Comparison of ENCODE assay signal across 1 cellular context in the genomic region with DNA sequence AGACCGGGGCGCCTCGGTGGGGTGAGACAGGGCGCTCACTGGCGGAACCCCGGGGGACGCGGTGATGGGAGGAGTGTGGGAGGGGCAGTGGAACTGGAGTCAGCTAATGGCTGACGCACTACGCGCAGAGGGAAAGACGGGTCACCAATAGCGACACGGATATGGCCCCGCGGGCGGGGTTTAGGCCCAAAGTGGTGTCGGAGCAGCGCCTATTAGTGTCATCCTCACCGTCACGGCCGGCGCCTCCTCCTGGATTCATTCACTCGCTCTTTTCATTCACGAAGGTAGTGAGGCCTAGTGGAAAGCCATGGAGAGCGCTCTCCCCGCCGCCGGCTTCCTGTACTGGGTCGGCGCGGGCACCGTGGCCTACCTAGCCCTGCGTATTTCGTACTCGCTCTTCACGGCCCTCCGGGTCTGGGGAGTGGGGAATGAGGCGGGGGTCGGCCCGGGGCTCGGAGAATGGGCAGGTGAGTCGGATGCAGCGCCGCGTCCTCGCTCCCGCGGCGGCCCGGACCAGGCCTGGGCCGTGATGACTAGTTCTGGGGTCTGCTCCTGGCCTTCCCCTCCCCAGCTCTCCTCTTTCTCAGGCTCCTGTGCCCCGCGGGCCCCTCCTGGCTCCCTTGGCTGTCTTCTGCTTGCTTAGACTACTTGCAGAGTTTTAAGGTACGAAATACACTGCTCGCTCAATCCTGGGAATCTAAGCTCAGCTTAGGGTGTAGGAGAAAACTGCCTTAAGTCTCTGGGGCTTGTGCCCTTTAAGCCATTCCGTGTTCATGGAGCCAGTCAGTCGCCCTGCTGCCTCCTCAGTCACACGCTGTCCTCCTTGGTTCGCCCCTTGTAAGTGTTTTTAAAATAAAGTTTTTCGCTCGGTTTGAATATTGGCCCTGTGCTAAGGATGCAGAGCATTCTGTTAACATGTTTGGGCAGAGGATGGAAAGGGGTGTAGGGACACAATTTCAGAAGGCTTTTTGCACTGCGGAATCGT.
TF ChIP-seq lines count a peak whose summit lies in the region.

A gene (plus strand): TSS at position 218 of the 985 bp plus-strand sequence. CDS start 90 bp downstream, at position 308.

TF ChIP-seq in H1, 55 proteins besides CTCF, POLR2A, EP300 and RAD21 (continues in another document):
- TF ChIP-seq CHD2 (IDR thresholded peaks at IDR 0.05; ENCODE audit: low read length): 0 out of 2 replicates have a peak, but pooled peaks have one; percentile 67
- no peak for TF ChIP-seq SIX5 (IDR thresholded peaks at IDR 0.05; ENCODE audit: low read depth, low read length)
- no peak for TF ChIP-seq TCF12 (IDR thresholded peaks at IDR 0.05; ENCODE audit: low read depth, low read length)
- no peak for TF ChIP-seq KDM1A (IDR thresholded peaks at IDR 0.05; ENCODE audit: borderline replicate concordance, low read length)
- TF ChIP-seq CREB1 (IDR thresholded peaks at IDR 0.05): peak; percentile 97
- TF ChIP-seq SP1 (IDR thresholded peaks at IDR 0.05; ENCODE audit: low read depth, low read length): peak; percentile 87; the same call in 1 of the 2 replicates
- no peak for TF ChIP-seq POU5F1 (IDR thresholded peaks at IDR 0.05; ENCODE audit: low read depth, low read length)
- TF ChIP-seq CBX5 (IDR thresholded peaks at IDR 0.05; ENCODE audit: low read depth, low read length): no peak
- peak; percentile 94 for TF ChIP-seq ASH2L (IDR thresholded peaks at IDR 0.05; ENCODE audit: low read length)
- TF ChIP-seq CEBPB (IDR thresholded peaks at IDR 0.05; ENCODE audit: low read depth, low read length): no peak
- 0 out of 2 replicates have a peak, but pooled peaks have one; percentile 35 for TF ChIP-seq KDM5A (IDR thresholded peaks at IDR 0.05; ENCODE audit: low read length)
- no peak for TF ChIP-seq TEAD4 (IDR thresholded peaks at IDR 0.05; ENCODE audit: low read depth, low read length)
- TF ChIP-seq, protein P1, sequence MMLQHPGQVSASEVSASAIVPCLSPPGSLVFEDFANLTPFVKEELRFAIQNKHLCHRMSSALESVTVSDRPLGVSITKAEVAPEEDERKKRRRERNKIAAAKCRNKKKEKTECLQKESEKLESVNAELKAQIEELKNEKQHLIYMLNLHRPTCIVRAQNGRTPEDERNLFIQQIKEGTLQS (IDR thresholded peaks at IDR 0.05; ENCODE audit: insufficient read depth, low read depth, low read length): no peak
- no peak for TF ChIP-seq JUND (IDR thresholded peaks at IDR 0.05; ENCODE audit: low read length)
- TF ChIP-seq SIN3A (conservative IDR thresholded peaks at IDR 0.05 in 1 of 2, IDR thresholded peaks at IDR 0.05 in 1 of 2; ENCODE audit: low read depth in 1 of 2, low read length in 2 of 2): 0 out of 4 replicates have a peak, but pooled peaks of 1 of the 2 experiments have one; percentile 57
- TF ChIP-seq GABPA (IDR thresholded peaks at IDR 0.05; ENCODE audit: borderline replicate concordance, insufficient read depth, low read length): no peak
- no peak for TF ChIP-seq JUN (IDR thresholded peaks at IDR 0.05; ENCODE audit: low read depth, low read length)
- TF ChIP-seq EZH2 (IDR thresholded peaks at IDR 0.05; ENCODE audit: low read depth, low read length, severe bottlenecking): no peak
- no peak for TF ChIP-seq SUZ12 (IDR thresholded peaks at IDR 0.05; ENCODE audit: low read length)
- no peak for TF ChIP-seq ZNF274 (IDR thresholded peaks at IDR 0.05; ENCODE audit: borderline replicate concordance, extremely low read depth, low read length)
- no peak for TF ChIP-seq CBX8 (IDR thresholded peaks at IDR 0.05; ENCODE audit: borderline replicate concordance, low read depth, low read length)
- no peak for TF ChIP-seq SAP30 (IDR thresholded peaks at IDR 0.05; ENCODE audit: insufficient read depth, insufficient replicate concordance, low read length)
- TF ChIP-seq BCL11A (IDR thresholded peaks at IDR 0.05; ENCODE audit: low read depth in 2 of 2, low read length in 2 of 2): no peak
- no peak for TF ChIP-seq MAFK (IDR thresholded peaks at IDR 0.05; ENCODE audit: low read depth, low read length)
- TF ChIP-seq BRCA1 (IDR thresholded peaks at IDR 0.05; ENCODE audit: low read depth, low read length): no peak
- TF ChIP-seq TAF1 (IDR thresholded peaks at IDR 0.05; ENCODE audit: low read depth, low read length): peak; percentile 97
- TF ChIP-seq, protein P2, sequence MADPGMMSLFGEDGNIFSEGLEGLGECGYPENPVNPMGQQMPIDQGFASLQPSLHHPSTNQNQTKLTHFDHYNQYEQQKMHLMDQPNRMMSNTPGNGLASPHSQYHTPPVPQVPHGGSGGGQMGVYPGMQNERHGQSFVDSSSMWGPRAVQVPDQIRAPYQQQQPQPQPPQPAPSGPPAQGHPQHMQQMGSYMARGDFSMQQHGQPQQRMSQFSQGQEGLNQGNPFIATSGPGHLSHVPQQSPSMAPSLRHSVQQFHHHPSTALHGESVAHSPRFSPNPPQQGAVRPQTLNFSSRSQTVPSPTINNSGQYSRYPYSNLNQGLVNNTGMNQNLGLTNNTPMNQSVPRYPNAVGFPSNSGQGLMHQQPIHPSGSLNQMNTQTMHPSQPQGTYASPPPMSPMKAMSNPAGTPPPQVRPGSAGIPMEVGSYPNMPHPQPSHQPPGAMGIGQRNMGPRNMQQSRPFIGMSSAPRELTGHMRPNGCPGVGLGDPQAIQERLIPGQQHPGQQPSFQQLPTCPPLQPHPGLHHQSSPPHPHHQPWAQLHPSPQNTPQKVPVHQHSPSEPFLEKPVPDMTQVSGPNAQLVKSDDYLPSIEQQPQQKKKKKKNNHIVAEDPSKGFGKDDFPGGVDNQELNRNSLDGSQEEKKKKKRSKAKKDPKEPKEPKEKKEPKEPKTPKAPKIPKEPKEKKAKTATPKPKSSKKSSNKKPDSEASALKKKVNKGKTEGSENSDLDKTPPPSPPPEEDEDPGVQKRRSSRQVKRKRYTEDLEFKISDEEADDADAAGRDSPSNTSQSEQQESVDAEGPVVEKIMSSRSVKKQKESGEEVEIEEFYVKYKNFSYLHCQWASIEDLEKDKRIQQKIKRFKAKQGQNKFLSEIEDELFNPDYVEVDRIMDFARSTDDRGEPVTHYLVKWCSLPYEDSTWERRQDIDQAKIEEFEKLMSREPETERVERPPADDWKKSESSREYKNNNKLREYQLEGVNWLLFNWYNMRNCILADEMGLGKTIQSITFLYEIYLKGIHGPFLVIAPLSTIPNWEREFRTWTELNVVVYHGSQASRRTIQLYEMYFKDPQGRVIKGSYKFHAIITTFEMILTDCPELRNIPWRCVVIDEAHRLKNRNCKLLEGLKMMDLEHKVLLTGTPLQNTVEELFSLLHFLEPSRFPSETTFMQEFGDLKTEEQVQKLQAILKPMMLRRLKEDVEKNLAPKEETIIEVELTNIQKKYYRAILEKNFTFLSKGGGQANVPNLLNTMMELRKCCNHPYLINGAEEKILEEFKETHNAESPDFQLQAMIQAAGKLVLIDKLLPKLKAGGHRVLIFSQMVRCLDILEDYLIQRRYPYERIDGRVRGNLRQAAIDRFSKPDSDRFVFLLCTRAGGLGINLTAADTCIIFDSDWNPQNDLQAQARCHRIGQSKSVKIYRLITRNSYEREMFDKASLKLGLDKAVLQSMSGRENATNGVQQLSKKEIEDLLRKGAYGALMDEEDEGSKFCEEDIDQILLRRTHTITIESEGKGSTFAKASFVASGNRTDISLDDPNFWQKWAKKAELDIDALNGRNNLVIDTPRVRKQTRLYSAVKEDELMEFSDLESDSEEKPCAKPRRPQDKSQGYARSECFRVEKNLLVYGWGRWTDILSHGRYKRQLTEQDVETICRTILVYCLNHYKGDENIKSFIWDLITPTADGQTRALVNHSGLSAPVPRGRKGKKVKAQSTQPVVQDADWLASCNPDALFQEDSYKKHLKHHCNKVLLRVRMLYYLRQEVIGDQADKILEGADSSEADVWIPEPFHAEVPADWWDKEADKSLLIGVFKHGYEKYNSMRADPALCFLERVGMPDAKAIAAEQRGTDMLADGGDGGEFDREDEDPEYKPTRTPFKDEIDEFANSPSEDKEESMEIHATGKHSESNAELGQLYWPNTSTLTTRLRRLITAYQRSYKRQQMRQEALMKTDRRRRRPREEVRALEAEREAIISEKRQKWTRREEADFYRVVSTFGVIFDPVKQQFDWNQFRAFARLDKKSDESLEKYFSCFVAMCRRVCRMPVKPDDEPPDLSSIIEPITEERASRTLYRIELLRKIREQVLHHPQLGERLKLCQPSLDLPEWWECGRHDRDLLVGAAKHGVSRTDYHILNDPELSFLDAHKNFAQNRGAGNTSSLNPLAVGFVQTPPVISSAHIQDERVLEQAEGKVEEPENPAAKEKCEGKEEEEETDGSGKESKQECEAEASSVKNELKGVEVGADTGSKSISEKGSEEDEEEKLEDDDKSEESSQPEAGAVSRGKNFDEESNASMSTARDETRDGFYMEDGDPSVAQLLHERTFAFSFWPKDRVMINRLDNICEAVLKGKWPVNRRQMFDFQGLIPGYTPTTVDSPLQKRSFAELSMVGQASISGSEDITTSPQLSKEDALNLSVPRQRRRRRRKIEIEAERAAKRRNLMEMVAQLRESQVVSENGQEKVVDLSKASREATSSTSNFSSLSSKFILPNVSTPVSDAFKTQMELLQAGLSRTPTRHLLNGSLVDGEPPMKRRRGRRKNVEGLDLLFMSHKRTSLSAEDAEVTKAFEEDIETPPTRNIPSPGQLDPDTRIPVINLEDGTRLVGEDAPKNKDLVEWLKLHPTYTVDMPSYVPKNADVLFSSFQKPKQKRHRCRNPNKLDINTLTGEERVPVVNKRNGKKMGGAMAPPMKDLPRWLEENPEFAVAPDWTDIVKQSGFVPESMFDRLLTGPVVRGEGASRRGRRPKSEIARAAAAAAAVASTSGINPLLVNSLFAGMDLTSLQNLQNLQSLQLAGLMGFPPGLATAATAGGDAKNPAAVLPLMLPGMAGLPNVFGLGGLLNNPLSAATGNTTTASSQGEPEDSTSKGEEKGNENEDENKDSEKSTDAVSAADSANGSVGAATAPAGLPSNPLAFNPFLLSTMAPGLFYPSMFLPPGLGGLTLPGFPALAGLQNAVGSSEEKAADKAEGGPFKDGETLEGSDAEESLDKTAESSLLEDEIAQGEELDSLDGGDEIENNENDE (IDR thresholded peaks at IDR 0.05; ENCODE audit: insufficient replicate concordance, low read length): no peak
- TF ChIP-seq CHD1 (IDR thresholded peaks at IDR 0.05; ENCODE audit: low read depth, low read length): no peak
- TF ChIP-seq, protein P3, sequence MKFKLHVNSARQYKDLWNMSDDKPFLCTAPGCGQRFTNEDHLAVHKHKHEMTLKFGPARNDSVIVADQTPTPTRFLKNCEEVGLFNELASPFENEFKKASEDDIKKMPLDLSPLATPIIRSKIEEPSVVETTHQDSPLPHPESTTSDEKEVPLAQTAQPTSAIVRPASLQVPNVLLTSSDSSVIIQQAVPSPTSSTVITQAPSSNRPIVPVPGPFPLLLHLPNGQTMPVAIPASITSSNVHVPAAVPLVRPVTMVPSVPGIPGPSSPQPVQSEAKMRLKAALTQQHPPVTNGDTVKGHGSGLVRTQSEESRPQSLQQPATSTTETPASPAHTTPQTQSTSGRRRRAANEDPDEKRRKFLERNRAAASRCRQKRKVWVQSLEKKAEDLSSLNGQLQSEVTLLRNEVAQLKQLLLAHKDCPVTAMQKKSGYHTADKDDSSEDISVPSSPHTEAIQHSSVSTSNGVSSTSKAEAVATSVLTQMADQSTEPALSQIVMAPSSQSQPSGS (IDR thresholded peaks at IDR 0.05; ENCODE audit: low read length): no peak
- no peak for TF ChIP-seq BACH1 (IDR thresholded peaks at IDR 0.05; ENCODE audit: low read length)
- TF ChIP-seq HDAC6 (IDR thresholded peaks at IDR 0.05; ENCODE audit: low read depth, low read length): no peak
- TF ChIP-seq KDM4A (IDR thresholded peaks at IDR 0.05; ENCODE audit: low read depth, low read length, severe bottlenecking): peak; percentile 50
- no peak for TF ChIP-seq CTBP2 (IDR thresholded peaks at IDR 0.05; ENCODE audit: borderline replicate concordance, insufficient read depth, insufficient read length, low read length)
- peak; percentile 95 for TF ChIP-seq RBBP5 (IDR thresholded peaks at IDR 0.05; ENCODE audit: borderline replicate concordance, low read depth, low read length)
- TF ChIP-seq EGR1 (IDR thresholded peaks at IDR 0.05; ENCODE audit: borderline replicate concordance, low read depth, low read length): no peak
- no peak for TF ChIP-seq SP4 (IDR thresholded peaks at IDR 0.05; ENCODE audit: low read length)
- 0 out of 2 replicates have a peak, but pooled peaks have one; percentile 5 for TF ChIP-seq SRF (IDR thresholded peaks at IDR 0.05; ENCODE audit: low read depth, low read length)
- TF ChIP-seq FOSL1 (IDR thresholded peaks at IDR 0.05; ENCODE audit: insufficient read depth, low read depth, low read length): no peak
- peak; percentile 92 for TF ChIP-seq TBP (IDR thresholded peaks at IDR 0.05; ENCODE audit: low read depth, low read length)
- no peak for TF ChIP-seq SIRT6 (IDR thresholded peaks at IDR 0.05; ENCODE audit: low read length)
- TF ChIP-seq GTF2F1 (IDR thresholded peaks at IDR 0.05; ENCODE audit: borderline replicate concordance, low read depth, low read length): no peak
- 0 out of 2 replicates have a peak, but pooled peaks have one; percentile 6 for TF ChIP-seq NRF1 (IDR thresholded peaks at IDR 0.05; ENCODE audit: low read depth, low read length)
- TF ChIP-seq, protein P4, sequence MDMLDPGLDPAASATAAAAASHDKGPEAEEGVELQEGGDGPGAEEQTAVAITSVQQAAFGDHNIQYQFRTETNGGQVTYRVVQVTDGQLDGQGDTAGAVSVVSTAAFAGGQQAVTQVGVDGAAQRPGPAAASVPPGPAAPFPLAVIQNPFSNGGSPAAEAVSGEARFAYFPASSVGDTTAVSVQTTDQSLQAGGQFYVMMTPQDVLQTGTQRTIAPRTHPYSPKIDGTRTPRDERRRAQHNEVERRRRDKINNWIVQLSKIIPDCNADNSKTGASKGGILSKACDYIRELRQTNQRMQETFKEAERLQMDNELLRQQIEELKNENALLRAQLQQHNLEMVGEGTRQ (IDR thresholded peaks at IDR 0.05; ENCODE audit: low read length): no peak
- peak; percentile 92 for TF ChIP-seq POLR2AphosphoS5 (IDR thresholded peaks at IDR 0.05; ENCODE audit: low read depth, low read length)
- no peak for TF ChIP-seq RXRA (IDR thresholded peaks at IDR 0.05; ENCODE audit: insufficient read depth, low read depth, low read length)
- TF ChIP-seq YY1 (IDR thresholded peaks at IDR 0.05; ENCODE audit: low read depth, low read length): peak; percentile 77
- TF ChIP-seq, protein P5, sequence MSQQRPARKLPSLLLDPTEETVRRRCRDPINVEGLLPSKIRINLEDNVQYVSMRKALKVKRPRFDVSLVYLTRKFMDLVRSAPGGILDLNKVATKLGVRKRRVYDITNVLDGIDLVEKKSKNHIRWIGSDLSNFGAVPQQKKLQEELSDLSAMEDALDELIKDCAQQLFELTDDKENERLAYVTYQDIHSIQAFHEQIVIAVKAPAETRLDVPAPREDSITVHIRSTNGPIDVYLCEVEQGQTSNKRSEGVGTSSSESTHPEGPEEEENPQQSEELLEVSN (IDR thresholded peaks at IDR 0.05): peak; percentile 35
- no peak; the same call in 1 of the 2 replicates for TF ChIP-seq SP2 (IDR thresholded peaks at IDR 0.05; ENCODE audit: low read length)
- peak; percentile 94 for TF ChIP-seq TAF7 (optimal IDR thresholded peaks at IDR 0.05; ENCODE audit: borderline replicate concordance, low read depth, low read length)
- TF ChIP-seq RFX5 (IDR thresholded peaks at IDR 0.05; ENCODE audit: borderline replicate concordance, low read depth, low read length): no peak
- TF ChIP-seq, protein P6, sequence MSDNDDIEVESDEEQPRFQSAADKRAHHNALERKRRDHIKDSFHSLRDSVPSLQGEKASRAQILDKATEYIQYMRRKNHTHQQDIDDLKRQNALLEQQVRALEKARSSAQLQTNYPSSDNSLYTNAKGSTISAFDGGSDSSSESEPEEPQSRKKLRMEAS (IDR thresholded peaks at IDR 0.05): no peak; the same call in 1 of the 2 replicates
- TF ChIP-seq RNF2 (IDR thresholded peaks at IDR 0.05; ENCODE audit: borderline replicate concordance, low read depth, low read length, missing control alignments, poor library complexity, severe bottlenecking): no peak
- TF ChIP-seq NANOG (IDR thresholded peaks at IDR 0.05; ENCODE audit: insufficient read depth, low read depth, low read length, poor library complexity, severe bottlenecking): no peak
